ENCODE assay signal across 5 cellular contexts in the genomic region with DNA sequence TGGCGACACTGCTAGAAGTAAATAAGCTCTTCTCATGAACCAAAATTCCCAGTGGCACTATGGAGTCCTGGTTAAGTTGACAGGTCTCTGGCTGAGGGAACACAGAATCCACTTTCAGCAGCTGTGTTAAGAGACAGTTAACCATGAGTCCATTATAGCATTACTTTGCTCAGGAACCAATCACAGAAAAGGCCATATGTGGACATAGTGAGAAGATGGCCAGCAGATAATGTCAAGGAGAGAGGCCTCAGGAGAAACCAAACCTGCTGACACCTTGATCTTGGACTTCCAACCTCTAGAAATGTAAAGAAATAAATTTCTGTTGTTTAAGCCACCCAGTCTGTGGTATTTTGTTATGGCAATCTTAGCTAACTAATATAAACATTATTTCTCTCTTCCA.
DNase-seq lines count a peak whose midpoint lies in the region; ATAC-seq, FAIRE-seq and TF ChIP-seq lines count a peak whose summit lies in the region.
"Not testable (repeated sequence)": the region's sequence is repeated elsewhere in the genome, so short reads cannot be mapped to it uniquely, and the experiment has no call there.

No MANE protein-coding gene starts in this region.

- WGBS in A549 (ENCODE audit: missing lambda C conversion rate), result 94% methylated on average over 1 of the region's 1 CpG
- 88% methylated on average over 1 of the region's 1 CpG for WGBS in HepG2 (ENCODE audit: low lambda C conversion rate)

- TF ChIP-seq CTCF in A549 (IDR thresholded peaks at IDR 0.05); HEK293 (tag by site-specific recombination; IDR thresholded peaks at IDR 0.05); HepG2 (CRISPR knock-in tag; IDR thresholded peaks at IDR 0.05): not testable (repeated sequence)

- in situ Hi-C loops in HepG2 (cut with HindIII; ENCODE audit: extremely low pct_ligation_motif_present, low pct_unique_long_range_greater_than_20kb), result not testable (repeated sequence)

- H3K4me2 ChIP-seq in A549; HepG2 (ENCODE audit: low read depth, low read length): not testable (repeated sequence)

- not testable (repeated sequence) for H3K9ac ChIP-seq in HepG2 (ENCODE audit: insufficient read depth, low read depth, low read length)

- H4K20me1 ChIP-seq in HepG2 (ENCODE audit: insufficient read depth, low read length), result not testable (repeated sequence)

- not testable (repeated sequence) for FAIRE-seq in A549 (lab: Jason Lieb, UNC); HepG2 (lab: Jason Lieb, UNC)

- H3K79me2 ChIP-seq in HepG2 (ENCODE audit: insufficient read depth, low read length), result not testable (repeated sequence)

- not testable (repeated sequence) for DNase-seq in A549 (ENCODE audit: low read depth in 1 of 2, low spot score in 1 of 2); activated T-cell treated with anti-CD3 and anti-CD28 coated beads, Interleukin-2, amount 50 U/mL, for 72 hours; HepG2 (ENCODE audit: low spot score)
- peak; percentile 6 for DNase-seq in NCI-H82 (lab: John Stamatoyannopoulos, UW)

- not testable (repeated sequence) for H3K9me3 Mint-ChIP-seq in activated T-cell treated with anti-CD3 and anti-CD28 coated beads, Interleukin-2, amount 50 U/mL, for 72 hours

- H3K27ac ChIP-seq in A549; HEK293 (ENCODE audit: extremely low read depth, low read depth, low read length); HepG2 (ENCODE audit: extremely low read length, insufficient read depth, low read length): not testable (repeated sequence)

- not testable (repeated sequence) for TF ChIP-seq EP300 in A549 (IDR thresholded peaks at IDR 0.05); HepG2 (IDR thresholded peaks at IDR 0.05; ENCODE audit: low read depth in 2 of 2, low read length in 2 of 2); HepG2 (CRISPR knock-in tag; IDR thresholded peaks at IDR 0.05; ENCODE audit: borderline replicate concordance)

- TF ChIP-seq RAD21 in A549 (conservative IDR thresholded peaks at IDR 0.05 in 1 of 2, IDR thresholded peaks at IDR 0.05 in 1 of 2); HepG2 (CRISPR knock-in tag; IDR thresholded peaks at IDR 0.05): not testable (repeated sequence)

- H3K27me3 Mint-ChIP-seq in activated T-cell treated with anti-CD3 and anti-CD28 coated beads, Interleukin-2, amount 50 U/mL, for 72 hours (ENCODE audit: low read depth), result not testable (repeated sequence)

- H2AFZ ChIP-seq in HepG2 (ENCODE audit: low read length), result not testable (repeated sequence)

- H3K9me3 ChIP-seq in A549; HEK293 (ENCODE audit: control insufficient read depth, insufficient read depth, low read depth, low read length); HepG2 (ENCODE audit: low read length): not testable (repeated sequence)

- not testable (repeated sequence) for TF ChIP-seq POLR2A in A549 (IDR thresholded peaks at IDR 0.05; ENCODE audit: low read length); HepG2 (IDR thresholded peaks at IDR 0.05; ENCODE audit: insufficient read depth in 1 of 2, low read depth in 2 of 2, low read length in 2 of 2)

- POLR2A ChIA-PET in A549 (lab: Yijun Ruan, JAX); HEK293 (lab: Yijun Ruan, JAX): not testable (repeated sequence)
- POLR2A ChIA-PET in HepG2 (lab: Yijun Ruan, JAX), result interaction anchor here (1.6 kb wide), 1 partner anchor 44 kb away, joined by 3 read pairs; no protein-coding TSS in a partner anchor

- intact Hi-C loops in HepG2 (cut with micrococcal nuclease; ENCODE audit: unreplicated experiment), result not testable (repeated sequence)

- H3K4me3 ChIP-seq in A549; HEK293 (ENCODE audit: low read depth, low read length); HepG2 (replicated peaks in 1 of 3; ENCODE audit: insufficient read depth in 1 of 3, low read depth in 2 of 3, low read length in 3 of 3): not testable (repeated sequence)

- ATAC-seq in A549, result peak; percentile 39 to 57; a peak in 5 of 6 replicates
- peak; percentile 9 to 16 for ATAC-seq in activated T-cell treated with anti-CD3 and anti-CD28 coated beads, Interleukin-2, amount 50 U/mL, for 72 hours (replicated peaks in 1 of 2)
- ATAC-seq in HepG2, result peak; percentile 31

- not testable (repeated sequence) for H3K36me3 ChIP-seq in HEK293 (ENCODE audit: control insufficient read depth in 2 of 2, insufficient read depth in 1 of 2, low read length in 2 of 2); HepG2 (replicated peaks in 1 of 2; ENCODE audit: control insufficient read depth in 1 of 2, insufficient read depth in 2 of 2, low read length in 2 of 2)

- not testable (repeated sequence) for H3K27ac Mint-ChIP-seq in activated T-cell treated with anti-CD3 and anti-CD28 coated beads, Interleukin-2, amount 50 U/mL, for 72 hours

- CTCF ChIA-PET in A549 (lab: Yijun Ruan, JAX), result interaction anchor here (1.4 to 1.7 kb wide), 3 partner anchors 32 to 69 kb away, joined by 3 to 12 read pairs (median 3); no protein-coding TSS in a partner anchor
- CTCF ChIA-PET in HEK293 (lab: Yijun Ruan, JAX), result interaction anchor here (0.6 to 1.2 kb wide), 2 partner anchors 63 to 418 kb away, joined by 5 to 6 read pairs; no protein-coding TSS in a partner anchor
- CTCF ChIA-PET in HepG2 (lab: Yijun Ruan, JAX; ENCODE audit: low intra/inter-chr PET ratio, low total read pairs), result not testable (repeated sequence)

- BruUV-seq in HepG2 (replicated peaks; lab: Mats Ljungman, UMichigan), result not testable (repeated sequence)

- H3K36me3 Mint-ChIP-seq in activated T-cell treated with anti-CD3 and anti-CD28 coated beads, Interleukin-2, amount 50 U/mL, for 72 hours (ENCODE audit: insufficient read depth in 2 of 2), result not testable (repeated sequence)

- not testable (repeated sequence) for H3K4me1 Mint-ChIP-seq in activated T-cell treated with anti-CD3 and anti-CD28 coated beads, Interleukin-2, amount 50 U/mL, for 72 hours (ENCODE audit: low read depth)

- not testable (repeated sequence) for H3K4me3 Mint-ChIP-seq in activated T-cell treated with anti-CD3 and anti-CD28 coated beads, Interleukin-2, amount 50 U/mL, for 72 hours

- not testable (repeated sequence) for H3K4me1 ChIP-seq in A549; HEK293 (ENCODE audit: control insufficient read depth, insufficient read depth, low read length); HepG2 (ENCODE audit: insufficient read depth, low read length)

- not testable (repeated sequence) for H3K27me3 ChIP-seq in HepG2 (ENCODE audit: control insufficient read depth in 1 of 2, insufficient read depth in 2 of 2, low read length in 2 of 2)

TF ChIP-seq in HEK293, 187 proteins besides CTCF, POLR2A, EP300 and RAD21:
- TF ChIP-seq ZNF548 (tag by site-specific recombination; IDR thresholded peaks at IDR 0.05), result peak; percentile 88
TF ChIP-seq in HEK293: peak in this region for 1; not testable (repeated sequence) for 186.
